In genomic region chr20:63946986-63947637, GRCh38 we compare ENCODE assay signal across 10 cellular contexts. TPM values are rescaled to one million over a fixed set of nuclear protein-coding genes. Genes with fewer than 3 reads are reported as not detected.
DNase-seq lines count a peak whose midpoint lies in the region; ATAC-seq and TF ChIP-seq lines count a peak whose summit lies in the region.
"Had no signal": no experiment of that assay in that cellular context is flagged by ENCODE, and none has a peak within 500 bp of the region (broad histone marks: within the 10 kb centered on the region; RNA-seq: fewer than 3 reads in every experiment).

No MANE protein-coding gene starts in this region.

- peak overlapping the region; percentile 71 for H3K4me3 ChIP-seq in left ventricle myocardium inferior
- peak overlapping the region in 1 of 4 donors; percentile 24 for H3K4me3 ChIP-seq in gastrocnemius medialis
- no peak overlapping the region for H3K4me3 ChIP-seq in lower leg skin (ENCODE audit: low read depth, poor library complexity, severe bottlenecking)

- H3K27me3 ChIP-seq in left ventricle myocardium inferior (ENCODE audit: low read depth) (no peaks in the 10 kb centered on the region), gastrocnemius medialis (no peaks in the 10 kb centered on the region)

- in situ Hi-C loops in gastrocnemius medialis (cut with MboI; ENCODE audit: low sequenced_read_pairs in 4 of 4), result no loop called here

- H3K36me3 Mint-ChIP-seq in T-helper 1 cell treated with Interleukin-12 subunit alpha and Interleukin-12 subunit beta and Interleukin-4 antibody, amounts not matched to agents 30 μg/mL and 1 μg/mL, for 36 hours (ENCODE audit: low read depth), result peaks cover 4% of the 10 kb centered on the region
- H3K36me3 Mint-ChIP-seq in activated T-helper 1 cell treated with anti-CD3 and anti-CD28 coated beads, Interleukin-12 subunit alpha, Interleukin-12 subunit beta, Interleukin-2, Interleukin-4 antibody, amounts not matched to agents 30 ng/mL and 10 ng/mL and 1 ng/mL, durations not matched to agents 14 hours and 24 hours and 36 hours (ENCODE audit: low read depth), result peaks cover 10% of the 10 kb centered on the region

- peak overlapping the region; percentile 98 for H3K27ac ChIP-seq in left ventricle myocardium inferior (replicated peaks)
- H3K27ac ChIP-seq in gastrocnemius medialis, result peak overlapping the region; percentile 92 to 98 (median 96)

- no peaks in the 10 kb centered on the region for H3K27me3 Mint-ChIP-seq in T-helper 1 cell treated with Interleukin-12 subunit alpha and Interleukin-12 subunit beta and Interleukin-4 antibody, amounts not matched to agents 30 μg/mL and 1 μg/mL, for 36 hours (ENCODE audit: low read depth)
- H3K27me3 Mint-ChIP-seq in activated T-helper 1 cell treated with anti-CD3 and anti-CD28 coated beads, Interleukin-12 subunit alpha, Interleukin-12 subunit beta, Interleukin-2, Interleukin-4 antibody, amounts not matched to agents 30 ng/mL and 10 ng/mL and 1 ng/mL, durations not matched to agents 14 hours and 24 hours and 36 hours (ENCODE audit: insufficient read depth), result no peaks in the 10 kb centered on the region

- peak overlapping the region; percentile 67 for H3K27ac Mint-ChIP-seq in T-helper 1 cell treated with Interleukin-12 subunit alpha and Interleukin-12 subunit beta and Interleukin-4 antibody, amounts not matched to agents 30 μg/mL and 1 μg/mL, for 36 hours
- no peak overlapping the region for H3K27ac Mint-ChIP-seq in activated T-helper 1 cell treated with anti-CD3 and anti-CD28 coated beads, Interleukin-12 subunit alpha, Interleukin-12 subunit beta, Interleukin-2, Interleukin-4 antibody, amounts not matched to agents 30 ng/mL and 10 ng/mL and 1 ng/mL, durations not matched to agents 14 hours and 24 hours and 36 hours

- H3K4me1 ChIP-seq in left ventricle myocardium inferior (peaks cover 100% of the 10 kb centered on the region), gastrocnemius medialis (peaks cover 67 to 84% of the 10 kb centered on the region in 2 donors)

- H3K9me3 ChIP-seq in left ventricle myocardium inferior (replicated peaks) (no peaks in the 10 kb centered on the region), gastrocnemius medialis (no peaks in the 10 kb centered on the region)

- H3K36me3 ChIP-seq in left ventricle myocardium inferior (peaks cover 39% of the 10 kb centered on the region), gastrocnemius medialis (peaks cover 0 to 28% of the 10 kb centered on the region in 2 donors)

- peaks cover 25% of the 10 kb centered on the region for H3K4me1 Mint-ChIP-seq in T-helper 1 cell treated with Interleukin-12 subunit alpha and Interleukin-12 subunit beta and Interleukin-4 antibody, amounts not matched to agents 30 μg/mL and 1 μg/mL, for 36 hours (ENCODE audit: low read depth)
- H3K4me1 Mint-ChIP-seq in activated T-helper 1 cell treated with anti-CD3 and anti-CD28 coated beads, Interleukin-12 subunit alpha, Interleukin-12 subunit beta, Interleukin-2, Interleukin-4 antibody, amounts not matched to agents 30 ng/mL and 10 ng/mL and 1 ng/mL, durations not matched to agents 14 hours and 24 hours and 36 hours (ENCODE audit: low read depth), result peaks cover 31% of the 10 kb centered on the region

- WGBS in lower leg skin, 2 donors, result 73 to 87% methylated on average over 7 to 14 of the region's 15 CpGs

- peak overlapping the region; percentile 62 for H3K4me3 Mint-ChIP-seq in T-helper 1 cell treated with Interleukin-12 subunit alpha and Interleukin-12 subunit beta and Interleukin-4 antibody, amounts not matched to agents 30 μg/mL and 1 μg/mL, for 36 hours
- peak overlapping the region; percentile 58 for H3K4me3 Mint-ChIP-seq in activated T-helper 1 cell treated with anti-CD3 and anti-CD28 coated beads, Interleukin-12 subunit alpha, Interleukin-12 subunit beta, Interleukin-2, Interleukin-4 antibody, amounts not matched to agents 30 ng/mL and 10 ng/mL and 1 ng/mL, durations not matched to agents 14 hours and 24 hours and 36 hours

- peaks cover 4% of the 10 kb centered on the region for H3K9me3 Mint-ChIP-seq in T-helper 1 cell treated with Interleukin-12 subunit alpha and Interleukin-12 subunit beta and Interleukin-4 antibody, amounts not matched to agents 30 μg/mL and 1 μg/mL, for 36 hours
- H3K9me3 Mint-ChIP-seq in activated T-helper 1 cell treated with anti-CD3 and anti-CD28 coated beads, Interleukin-12 subunit alpha, Interleukin-12 subunit beta, Interleukin-2, Interleukin-4 antibody, amounts not matched to agents 30 ng/mL and 10 ng/mL and 1 ng/mL, durations not matched to agents 14 hours and 24 hours and 36 hours, result no peaks in the 10 kb centered on the region

- ATAC-seq in gastrocnemius medialis, result no peak

- intact Hi-C loops in activated T-helper 1 cell treated with anti-CD3 and anti-CD28 coated beads, Interleukin-12 subunit alpha, Interleukin-12 subunit beta, Interleukin-2, Interleukin-4 antibody, amounts not matched to agents 30 ng/mL and 10 ng/mL and 1 ng/mL, durations not matched to agents 14 hours and 24 hours and 36 hours (cut with micrococcal nuclease), result no loop called here
- intact Hi-C loops in left ventricle myocardium inferior (cut with micrococcal nuclease), result no loop called here
- intact Hi-C loops in gastrocnemius medialis (cut with DNase I; ENCODE audit: low total_unique reads), result no loop called here
- intact Hi-C loops in lower leg skin (cut with DNase I; ENCODE audit: low total_unique reads), result no loop called here

- TF ChIP-seq POLR2A in gastrocnemius medialis (IDR thresholded peaks at IDR 0.05), result no peak
- no peak for TF ChIP-seq POLR2A in lower leg skin (IDR thresholded peaks at IDR 0.05)

- DNase-seq in T-helper 1 cell (no peak), left ventricle myocardium inferior (peak; percentile 62), gastrocnemius medialis (peak in 1 of 2 donors; percentile 56), NOMO-1 (lab: John Stamatoyannopoulos, UW; ENCODE audit: unreplicated experiment in 2 of 2) (no peak), NCI-H69 (lab: John Stamatoyannopoulos, UW) (no peak), lower leg skin (ENCODE audit: low spot score in 2 of 2) (no peak)
- DNase-seq in activated T-helper 1 cell treated with anti-CD3 and anti-CD28 coated beads, Interleukin-12 subunit alpha, Interleukin-12 subunit beta, Interleukin-2, Interleukin-4 antibody, amounts not matched to agents 30 ng/mL and 10 ng/mL and 1 ng/mL, durations not matched to agents 14 hours and 24 hours and 36 hours (ENCODE audit: low spot score), result no peak
- DNase-seq: H7, NCI-H774 had no signal

- TF ChIP-seq CTCF in left ventricle myocardium inferior (IDR thresholded peaks at IDR 0.05; ENCODE audit: borderline replicate concordance), result peak; percentile 43
- no peak for TF ChIP-seq CTCF in gastrocnemius medialis (IDR thresholded peaks at IDR 0.05 in 4 of 5, conservative IDR thresholded peaks at IDR 0.05 in 1 of 5)
- no peak for TF ChIP-seq CTCF in lower leg skin (IDR thresholded peaks at IDR 0.05)

RNA-seq across cellular contexts. Expression of gene UCKL1, which starts 9.1 kb away (rescaled TPM):
- 48.7 and 49.3 TPM in 2 replicates for total RNA-seq in activated T-helper 1 cell treated with anti-CD3 and anti-CD28 coated beads, Interleukin-12 subunit alpha, Interleukin-12 subunit beta, Interleukin-2, Interleukin-4 antibody, amounts not matched to agents 30 ng/mL and 10 ng/mL and 1 ng/mL, durations not matched to agents 14 hours and 24 hours and 36 hours
- 41.0 TPM for total RNA-seq in left ventricle myocardium inferior
- 10 to 100 TPM; 22.0 to 46.4 (median 27.1) TPM for total RNA-seq in gastrocnemius medialis
- total RNA-seq in lower leg skin, result 10 to 100 TPM; 28.1 to 44.3 (median 33.6) TPM

RNA-seq across cellular contexts. Expression of gene ZNF512B, which starts 22.6 kb away (rescaled TPM):
- total RNA-seq in activated T-helper 1 cell treated with anti-CD3 and anti-CD28 coated beads, Interleukin-12 subunit alpha, Interleukin-12 subunit beta, Interleukin-2, Interleukin-4 antibody, amounts not matched to agents 30 ng/mL and 10 ng/mL and 1 ng/mL, durations not matched to agents 14 hours and 24 hours and 36 hours, result 28.0 and 28.3 TPM in 2 replicates
- total RNA-seq in left ventricle myocardium inferior (12.6 TPM), gastrocnemius medialis (10 to 100 TPM in 1 of 4 donors, 1 to 10 TPM in 3; 5.7 to 10.9 (median 8.8) TPM), lower leg skin (10 to 100 TPM; 15.3 to 19.8 (median 16.7) TPM)

RNA-seq across cellular contexts. Expression of gene SAMD10, which starts 32.3 kb away (rescaled TPM):
- total RNA-seq in activated T-helper 1 cell treated with anti-CD3 and anti-CD28 coated beads, Interleukin-12 subunit alpha, Interleukin-12 subunit beta, Interleukin-2, Interleukin-4 antibody, amounts not matched to agents 30 ng/mL and 10 ng/mL and 1 ng/mL, durations not matched to agents 14 hours and 24 hours and 36 hours, result 29.4 and 34.9 TPM in 2 replicates
- total RNA-seq in left ventricle myocardium inferior (5.6 TPM), gastrocnemius medialis (1 to 10 TPM in 2 of 4 donors, under 1 TPM in 1, not detected in 1; 0.24 to 1.9 (median 1.0) TPM), lower leg skin (10 to 100 TPM in 3 of 4 donors, 1 to 10 TPM in 1; 8.1 to 11.3 (median 10.6) TPM)

RNA-seq across cellular contexts. Expression of gene PRPF6, which starts 33.8 kb away (rescaled TPM):
- 82.3 and 83.6 TPM in 2 replicates for total RNA-seq in activated T-helper 1 cell treated with anti-CD3 and anti-CD28 coated beads, Interleukin-12 subunit alpha, Interleukin-12 subunit beta, Interleukin-2, Interleukin-4 antibody, amounts not matched to agents 30 ng/mL and 10 ng/mL and 1 ng/mL, durations not matched to agents 14 hours and 24 hours and 36 hours
- total RNA-seq in left ventricle myocardium inferior (46.8 TPM), gastrocnemius medialis (10 to 100 TPM; 39.3 to 68.4 (median 47.7) TPM), lower leg skin (10 to 100 TPM; 66.8 to 88.3 (median 79.1) TPM)

RNA-seq across cellular contexts. Expression of gene DNAJC5, which starts 52.2 kb away (rescaled TPM):
- 47.5 and 48.2 TPM in 2 replicates for total RNA-seq in activated T-helper 1 cell treated with anti-CD3 and anti-CD28 coated beads, Interleukin-12 subunit alpha, Interleukin-12 subunit beta, Interleukin-2, Interleukin-4 antibody, amounts not matched to agents 30 ng/mL and 10 ng/mL and 1 ng/mL, durations not matched to agents 14 hours and 24 hours and 36 hours
- total RNA-seq in left ventricle myocardium inferior (42.8 TPM), gastrocnemius medialis (10 to 100 TPM; 18.5 to 26.4 (median 22.5) TPM), lower leg skin (10 to 100 TPM; 40.6 to 59.7 (median 49.7) TPM)
